ENCODE assay signal across 4 cellular contexts in the genomic region with DNA sequence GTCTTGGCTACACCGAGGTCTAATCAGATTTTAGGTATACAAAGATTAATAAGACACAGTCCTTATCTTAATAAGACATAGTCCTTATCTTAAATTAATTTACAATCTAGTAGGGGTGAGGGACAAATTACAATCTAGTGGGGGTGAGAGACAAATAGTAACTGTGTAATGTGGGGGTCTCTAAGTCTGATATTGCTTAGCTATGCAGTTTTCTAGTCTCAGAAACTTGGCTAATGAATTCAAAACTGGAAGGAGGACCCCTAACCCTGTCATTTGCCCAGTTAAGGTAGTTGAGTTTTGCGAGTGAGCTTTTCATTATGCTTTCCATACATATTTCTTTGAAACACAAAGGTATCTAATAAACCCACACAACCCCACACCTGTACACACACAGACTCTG.
TF ChIP-seq lines count a peak whose summit lies in the region.

No MANE protein-coding gene starts in this region.

TF ChIP-seq in HepG2, 621 proteins besides CTCF, POLR2A, EP300 and RAD21:
- TF ChIP-seq TBX3 (IDR thresholded peaks at IDR 0.05; ENCODE audit: borderline replicate concordance) (no peak), SATB2 (CRISPR knock-in tag; IDR thresholded peaks at IDR 0.05) (no peak), PPARG (CRISPR knock-in tag; conservative IDR thresholded peaks at IDR 0.05) (no peak), ZNF737 (CRISPR knock-in tag; IDR thresholded peaks at IDR 0.05; ENCODE audit: borderline replicate concordance) (no peak), ZNF775 (CRISPR knock-in tag; IDR thresholded peaks at IDR 0.05; ENCODE audit: borderline replicate concordance) (no peak), POLR2AphosphoS2 (IDR thresholded peaks at IDR 0.05; ENCODE audit: low read depth, low read length) (no peak), ZNF292 (CRISPR knock-in tag; IDR thresholded peaks at IDR 0.05; ENCODE audit: borderline replicate concordance, low read depth) (no peak), ATM (IDR thresholded peaks at IDR 0.05; ENCODE audit: borderline replicate concordance) (no peak), MAFK (conservative IDR thresholded peaks at IDR 0.05 in 1 of 2, IDR thresholded peaks at IDR 0.05 in 1 of 2; ENCODE audit: low read length in 2 of 2) (peak; percentile 50 to 89; a peak in 3 of 4 replicates), HNF4G (IDR thresholded peaks at IDR 0.05; ENCODE audit: borderline replicate concordance, low read depth, low read length) (no peak), HNF4G (CRISPR knock-in tag; IDR thresholded peaks at IDR 0.05; ENCODE audit: borderline replicate concordance, low read depth) (no peak), CSRNP2 (CRISPR knock-in tag; conservative IDR thresholded peaks at IDR 0.05; ENCODE audit: low read depth) (no peak), ZNF724P (CRISPR knock-in tag; IDR thresholded peaks at IDR 0.05; ENCODE audit: borderline replicate concordance) (no peak), MAFF (IDR thresholded peaks at IDR 0.05; ENCODE audit: low read depth, low read length) (peak; percentile 73), POLR2G (IDR thresholded peaks at IDR 0.05; ENCODE audit: low read depth, low read length) (no peak), ZNF543 (CRISPR knock-in tag; IDR thresholded peaks at IDR 0.05) (no peak), CBX1 (IDR thresholded peaks at IDR 0.05; ENCODE audit: low read depth) (no peak)

TF ChIP-seq in A549, 52 proteins besides CTCF, POLR2A, EP300 and RAD21:
- TF ChIP-seq MAFK (IDR thresholded peaks at IDR 0.05; ENCODE audit: partially characterized antibody), result peak; percentile 33
- TF ChIP-seq, protein P1, sequence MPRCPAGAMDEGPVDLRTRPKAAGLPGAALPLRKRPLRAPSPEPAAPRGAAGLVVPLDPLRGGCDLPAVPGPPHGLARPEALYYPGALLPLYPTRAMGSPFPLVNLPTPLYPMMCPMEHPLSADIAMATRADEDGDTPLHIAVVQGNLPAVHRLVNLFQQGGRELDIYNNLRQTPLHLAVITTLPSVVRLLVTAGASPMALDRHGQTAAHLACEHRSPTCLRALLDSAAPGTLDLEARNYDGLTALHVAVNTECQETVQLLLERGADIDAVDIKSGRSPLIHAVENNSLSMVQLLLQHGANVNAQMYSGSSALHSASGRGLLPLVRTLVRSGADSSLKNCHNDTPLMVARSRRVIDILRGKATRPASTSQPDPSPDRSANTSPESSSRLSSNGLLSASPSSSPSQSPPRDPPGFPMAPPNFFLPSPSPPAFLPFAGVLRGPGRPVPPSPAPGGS (IDR thresholded peaks at IDR 0.05), result no peak
- TF ChIP-seq ESRRA (IDR thresholded peaks at IDR 0.05; ENCODE audit: borderline replicate concordance, low read length), result no peak

TF ChIP-seq in IMR-90, 13 proteins besides CTCF, POLR2A, EP300 and RAD21:
- no peak for TF ChIP-seq CEBPB (IDR thresholded peaks at IDR 0.05; ENCODE audit: low read depth, low read length)
- TF ChIP-seq SMC3 (IDR thresholded peaks at IDR 0.05; ENCODE audit: low read depth, low read length), result no peak
- TF ChIP-seq MAFK (IDR thresholded peaks at IDR 0.05; ENCODE audit: low read depth, low read length), result peak; percentile 82
TF ChIP-seq in IMR-90: peak in this region for 1.

TF ChIP-seq in K562, 482 proteins besides CTCF, POLR2A, EP300 and RAD21:
- TF ChIP-seq MAFG (tag; conservative IDR thresholded peaks at IDR 0.05) (0 out of 2 replicates have a peak, but pooled peaks have one; percentile 9), TEAD1 (CRISPR knock-in tag; IDR thresholded peaks at IDR 0.05) (no peak), FUS (optimal IDR thresholded peaks at IDR 0.05; ENCODE audit: low read depth, low read length) (no peak), MEIS2 (IDR thresholded peaks at IDR 0.05; ENCODE audit: partially characterized antibody) (no peak), ZNF316 (IDR thresholded peaks at IDR 0.05) (peak; percentile 32; the same call in 1 of the 2 replicates), C11orf30 (IDR thresholded peaks at IDR 0.05; ENCODE audit: low read depth) (peak; percentile 8; the same call in 1 of the 2 replicates), SPI1 (IDR thresholded peaks at IDR 0.05; ENCODE audit: borderline replicate concordance, low read depth, low read length) (no peak), MAFF (IDR thresholded peaks at IDR 0.05; ENCODE audit: low read length) (peak; percentile 73), BRD9 (IDR thresholded peaks at IDR 0.05; ENCODE audit: low read depth, partially characterized antibody) (no peak), PHTF2 (CRISPR knock-in tag; IDR thresholded peaks at IDR 0.05) (no peak), SMARCA4 (IDR thresholded peaks at IDR 0.05) (no peak), MED1 (CRISPR knock-in tag; IDR thresholded peaks at IDR 0.05; ENCODE audit: borderline replicate concordance) (no peak), MAFK (IDR thresholded peaks at IDR 0.05; ENCODE audit: low read length) (peak; percentile 62), FOXP4 (CRISPR knock-in tag; IDR thresholded peaks at IDR 0.05; ENCODE audit: borderline replicate concordance) (no peak)
- TF ChIP-seq, protein P2, sequence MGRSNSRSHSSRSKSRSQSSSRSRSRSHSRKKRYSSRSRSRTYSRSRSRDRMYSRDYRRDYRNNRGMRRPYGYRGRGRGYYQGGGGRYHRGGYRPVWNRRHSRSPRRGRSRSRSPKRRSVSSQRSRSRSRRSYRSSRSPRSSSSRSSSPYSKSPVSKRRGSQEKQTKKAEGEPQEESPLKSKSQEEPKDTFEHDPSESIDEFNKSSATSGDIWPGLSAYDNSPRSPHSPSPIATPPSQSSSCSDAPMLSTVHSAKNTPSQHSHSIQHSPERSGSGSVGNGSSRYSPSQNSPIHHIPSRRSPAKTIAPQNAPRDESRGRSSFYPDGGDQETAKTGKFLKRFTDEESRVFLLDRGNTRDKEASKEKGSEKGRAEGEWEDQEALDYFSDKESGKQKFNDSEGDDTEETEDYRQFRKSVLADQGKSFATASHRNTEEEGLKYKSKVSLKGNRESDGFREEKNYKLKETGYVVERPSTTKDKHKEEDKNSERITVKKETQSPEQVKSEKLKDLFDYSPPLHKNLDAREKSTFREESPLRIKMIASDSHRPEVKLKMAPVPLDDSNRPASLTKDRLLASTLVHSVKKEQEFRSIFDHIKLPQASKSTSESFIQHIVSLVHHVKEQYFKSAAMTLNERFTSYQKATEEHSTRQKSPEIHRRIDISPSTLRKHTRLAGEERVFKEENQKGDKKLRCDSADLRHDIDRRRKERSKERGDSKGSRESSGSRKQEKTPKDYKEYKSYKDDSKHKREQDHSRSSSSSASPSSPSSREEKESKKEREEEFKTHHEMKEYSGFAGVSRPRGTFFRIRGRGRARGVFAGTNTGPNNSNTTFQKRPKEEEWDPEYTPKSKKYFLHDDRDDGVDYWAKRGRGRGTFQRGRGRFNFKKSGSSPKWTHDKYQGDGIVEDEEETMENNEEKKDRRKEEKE (IDR thresholded peaks at IDR 0.05; ENCODE audit: borderline replicate concordance in 1 of 2, control insufficient read depth in 1 of 2, low read depth in 2 of 2, low read length in 1 of 2), result no peak
